8 cellular contexts compared by ENCODE assay signal in genomic region chr3:27484002-27484844, GRCh38. TPM values are rescaled to one million over a fixed set of nuclear protein-coding genes. Genes with fewer than 3 reads are reported as not detected.
A peak's percentile ranks its signal among the peaks of the same experiment; 100 is the strongest.
DNase-seq lines count a peak whose midpoint lies in the region; TF ChIP-seq lines count a peak whose summit lies in the region.

TSS of gene SLC4A7 (minus strand) at chr3:27484384. CDS start at chr3:27484126, 258 bp downstream.

- H3K9me3 ChIP-seq in SK-N-MC (ENCODE audit: low read depth, low read length): no peaks in the 10 kb centered on the region

- no peaks in the 10 kb centered on the region for H3K9me3 Mint-ChIP-seq in HFFc6

- H3K36me3 ChIP-seq in SK-N-MC (ENCODE audit: insufficient read depth, low read length): no peaks in the 10 kb centered on the region

- peaks cover 29% of the 10 kb centered on the region for H3K4me1 Mint-ChIP-seq in HFFc6 (ENCODE audit: low read depth)

- H3K9ac ChIP-seq in SK-N-MC (ENCODE audit: insufficient read length): peak within 1 kb of the TSS; percentile 73

- no peaks in the 10 kb centered on the region for H3K27me3 Mint-ChIP-seq in HFFc6 (ENCODE audit: insufficient read depth)

- H3K27ac Mint-ChIP-seq in HFFc6: peak within 1 kb of the TSS; percentile 86

- peak within 1 kb of the TSS; percentile 87 for H3K4me3 ChIP-seq in NB4 (ENCODE audit: low read depth, low read length)
- peak within 1 kb of the TSS; percentile 82 for H3K4me3 ChIP-seq in SK-N-MC

- DNase-seq in GM04503 (ENCODE audit: low read depth) (peak; percentile 71), HFFc6 (peak; percentile 92), NB4 (ENCODE audit: low read depth) (peak; percentile 96), SK-N-MC (ENCODE audit: low read depth, low spot score) (no peak), globus pallidus (ENCODE audit: low spot score) (peak; percentile 98), occipital lobe (lab: John Stamatoyannopoulos, UW) (peak; percentile 96)
- peak; percentile 98 for DNase-seq in activated naive CD4-positive, alpha-beta T cell treated with anti-CD3 and anti-CD28 coated beads, Interleukin-2, amount 50 U/mL, for 16 hours

- no peak for TF ChIP-seq CTCF in HFFc6 (IDR thresholded peaks at IDR 0.05)
- TF ChIP-seq CTCF in NB4 (IDR thresholded peaks at IDR 0.05; ENCODE audit: low read depth, low read length): no peak

- H3K36me3 Mint-ChIP-seq in HFFc6 (ENCODE audit: low read depth): peaks cover 39% of the 10 kb centered on the region

- H3K27ac ChIP-seq in SK-N-MC (no peak within 1 kb of the TSS), temporal lobe (ENCODE audit: low read depth, low read length) (peak within 1 kb of the TSS; percentile 78)

- TF ChIP-seq POLR2A in NB4 (IDR thresholded peaks at IDR 0.05; ENCODE audit: extremely low read depth, insufficient read length): peak; percentile 77

- H3K4me3 Mint-ChIP-seq in HFFc6: peak within 1 kb of the TSS; percentile 92

RNA-seq across cellular contexts. Expression of gene SLC4A7, which starts in this region (rescaled TPM):
- 10 to 100 TPM; 42.6 to 58.8 (median 51.7) TPM for total RNA-seq in HFFc6 (2021; fragmentation: NEBNext Ultra II Directional; extraction: Animal tissue kit (Norgen Biotek cat#: 25700))
- 438 TPM for total RNA-seq in occipital lobe
- 271 TPM for total RNA-seq in temporal lobe
